Comparison of ENCODE assay signal across 11 cellular contexts in genomic region chr3:158121295-158121694, GRCh38. TPM values are rescaled to one million over a fixed set of nuclear protein-coding genes. Genes with fewer than 3 reads are reported as not detected.
DNase-seq lines count a peak whose midpoint lies in the region; ATAC-seq, FAIRE-seq and TF ChIP-seq lines count a peak whose summit lies in the region.
"Had no signal": no experiment of that assay in that cellular context is flagged by ENCODE, and none has a peak within 500 bp of the region (broad histone marks: within the 10 kb centered on the region; RNA-seq: fewer than 3 reads in every experiment).

No MANE protein-coding gene starts in this region.

- ATAC-seq in GM18867 (IDR thresholded peaks at IDR 0.05; ENCODE audit: unreplicated experiment) (peak; percentile 90), GM21528 (IDR thresholded peaks at IDR 0.05; ENCODE audit: low FRiP score, unreplicated experiment) (peak; percentile 74), HG03095 (IDR thresholded peaks at IDR 0.05; ENCODE audit: unreplicated experiment) (peak; percentile 80), left colon (no peak)
- ATAC-seq: gastrocnemius medialis had no signal

- H3K9me3 Mint-ChIP-seq in Calu3 (ENCODE audit: low read depth, unreplicated experiment) = no peaks in the 10 kb centered on the region

- TF ChIP-seq CTCF in Calu3 (IDR thresholded peaks at IDR 0.05; ENCODE audit: unreplicated experiment) = no peak

- H3K36me3 Mint-ChIP-seq in Calu3 (ENCODE audit: insufficient read depth, unreplicated experiment) = peaks cover 19% of the 10 kb centered on the region

- DNase-seq in left colon = no peak
- no peak for DNase-seq in NCI-H146 treated with DMSO at 0.1 percent for 48 hours (lab: John Stamatoyannopoulos, UW; ENCODE audit: unreplicated experiment)
- DNase-seq in dermis blood vessel endothelial cell = no peak
- no peak for DNase-seq in Calu3
- DNase-seq: gastrocnemius medialis, NCI-H1105 treated with DMSO at 0.1 percent for 48 hours had no signal

- intact Hi-C loops in left colon (cut with DNase I, micrococcal nuclease) = no loop called here
- intact Hi-C loops in Calu3 (cut with micrococcal nuclease; ENCODE audit: unreplicated experiment) = no loop called here

- no peaks in the 10 kb centered on the region for H3K27me3 Mint-ChIP-seq in Calu3 (ENCODE audit: unreplicated experiment)

- H3K4me3 Mint-ChIP-seq in Calu3 (ENCODE audit: low read depth, unreplicated experiment) = no peak overlapping the region

- FAIRE-seq in TTC549 (lab: Jason Lieb, UNC) = peak; percentile 9
- FAIRE-seq: astrocyte had no signal

- no peaks in the 10 kb centered on the region for H3K4me1 Mint-ChIP-seq in Calu3 (ENCODE audit: low read depth, unreplicated experiment)

- BruUV-seq in Calu3 (replicated peaks; lab: Mats Ljungman, UMichigan) = no TSS peak

- H3K27ac Mint-ChIP-seq in Calu3 (ENCODE audit: unreplicated experiment) = no peak overlapping the region

- CTCF ChIA-PET in Calu3 (lab: Charles Lee) = no interaction called here

RNA-seq across cellular contexts. Expression of gene RSRC1, which starts 11.4 kb away (rescaled TPM):
- total RNA-seq in left colon = 10 to 100 TPM; 24.9 to 30.6 TPM
- total RNA-seq in dermis blood vessel endothelial cell = 35.7 and 47.4 TPM in 2 replicates
- total RNA-seq in Calu3 (2022) = 81.3 and 82.1 TPM in 2 replicates

RNA-seq across cellular contexts. Expression of gene SHOX2, which starts 15.1 kb away (rescaled TPM):
- total RNA-seq in left colon (under 1 TPM; 0.09 to 0.36 TPM), dermis blood vessel endothelial cell (not detected in 2 replicates), Calu3 (2022) (11.8 and 14.7 TPM in 2 replicates)
